In the genomic region with DNA sequence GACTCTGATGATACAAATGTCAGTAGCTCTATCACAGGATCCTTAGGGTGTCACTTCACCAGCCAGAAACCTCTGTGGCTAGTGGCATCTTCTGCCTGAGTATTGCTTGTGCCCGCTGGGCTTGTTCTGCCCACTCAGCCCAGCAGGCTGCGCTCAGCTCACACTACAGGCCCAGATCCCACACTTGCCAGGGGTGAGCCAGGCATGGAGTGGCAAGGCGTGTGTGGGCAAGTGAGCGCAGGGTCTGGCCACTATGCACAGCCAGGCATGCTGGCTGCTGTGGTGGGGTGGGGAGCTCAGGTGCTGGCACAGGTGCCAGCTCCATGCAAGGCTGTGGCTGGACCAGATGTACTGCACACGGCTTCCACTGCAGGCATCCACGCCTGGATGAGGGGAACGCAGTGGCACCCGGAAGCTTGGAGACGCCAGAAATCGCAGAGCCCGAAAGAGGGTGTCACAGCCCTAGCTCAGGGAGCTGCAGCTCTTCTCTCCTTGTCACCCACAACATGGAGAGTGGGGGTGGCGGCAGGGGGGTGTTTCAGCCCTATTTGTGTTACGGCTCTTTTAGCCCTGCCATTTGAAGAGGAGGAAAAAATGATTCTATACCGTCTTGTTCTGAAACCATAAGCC, we compare ENCODE assay signal across 14 cellular contexts. TPM values are rescaled to one million over a fixed set of nuclear protein-coding genes. Genes with fewer than 3 reads are reported as not detected.
DNase-seq lines count a peak whose midpoint lies in the region; ATAC-seq and TF ChIP-seq lines count a peak whose summit lies in the region.
"Had no signal": no experiment of that assay in that cellular context is flagged by ENCODE, and none has a peak within 500 bp of the region (broad histone marks: within the 10 kb centered on the region; RNA-seq: fewer than 3 reads in every experiment).

No MANE protein-coding gene starts in this region.

- TF ChIP-seq CTCF in AG04449 (IDR thresholded peaks at IDR 0.05; ENCODE audit: insufficient read depth, low read length, missing control alignments) (peak; percentile 40), fibroblast of lung (conservative IDR thresholded peaks at IDR 0.05 in 1 of 2, IDR thresholded peaks at IDR 0.05 in 1 of 2; ENCODE audit: low read depth in 1 of 2, low read length in 2 of 2) (peak; percentile 14 to 20)

- DNase-seq in AG04449 (ENCODE audit: low read depth, low spot score) (no peak), GM23248 (peak; percentile 25), SHP77 (lab: John Stamatoyannopoulos, UW) (peak; percentile 61 to 82), fibroblast of lung (ENCODE audit: low read depth in 2 of 2) (no peak), aorta (no peak)
- DNase-seq in activated CD4-positive, alpha-beta memory T cell treated with anti-CD3 and anti-CD28 coated beads for 36 hours: no peak
- no peak for DNase-seq in stimulated activated CD4-positive, alpha-beta T cell treated with anti-CD3 and anti-CD28 coated beads, Interleukin-4, amount 100 ng/mL, for 1 hour
- DNase-seq: activated T-cell treated with anti-CD3 and anti-CD28 coated beads, Interleukin-2, amount 50 U/mL, for 48 hours; NCI-H446 treated with DMSO at 0.1 percent for 48 hours; uterus had no signal

- H3K9me3 ChIP-seq in GM23248 (ENCODE audit: low read depth) (no peaks in the 10 kb centered on the region), fibroblast of lung (ENCODE audit: control insufficient read depth, insufficient read depth, low read depth, low read length) (no peaks in the 10 kb centered on the region), aorta (ENCODE audit: control insufficient read depth, low read length) (no peaks in the 10 kb centered on the region)
- H3K9me3 ChIP-seq: uterus had no signal

- ATAC-seq in aorta (ENCODE audit: low FRiP score) (no peak), HG03196 (IDR thresholded peaks at IDR 0.05; ENCODE audit: unreplicated experiment) (no peak)

- no peaks in the 10 kb centered on the region for H3K36me3 Mint-ChIP-seq in activated CD4-positive, alpha-beta memory T cell treated with anti-CD3 and anti-CD28 coated beads for 36 hours

- WGBS in GM23248 (ENCODE audit: low coverage in 1 of 2, low lambda C conversion rate in 2 of 2, missing lambda C conversion rate in 2 of 2), 2 experiments: 87 to 89% methylated on average over 14 of the region's 14 CpGs
- WGBS in aorta, 2 donors: 84% methylated on average over 13 to 14 of the region's 14 CpGs

- POLR2A ChIA-PET in AG04449 (lab: Yijun Ruan, JAX): no interaction called here
- POLR2A ChIA-PET in activated CD4-positive, alpha-beta memory T cell treated with anti-CD3 and anti-CD28 coated beads for 36 hours (lab: Charles Lee): no interaction called here

- H3K4me3 ChIP-seq in AG04449 (ENCODE audit: low read depth, low read length): no peak overlapping the region
- no peak overlapping the region for H3K4me3 ChIP-seq in GM23248
- H3K4me3 ChIP-seq in fibroblast of lung (replicated peaks in 1 of 4; ENCODE audit: control extremely low read depth in 1 of 4, insufficient read depth in 1 of 4, low read depth in 3 of 4, low read length in 4 of 4): no peak overlapping the region
- H3K4me3 ChIP-seq in aorta (ENCODE audit: low read length in 2 of 2): no peak overlapping the region
- H3K4me3 ChIP-seq: uterus had no signal

- no peaks in the 10 kb centered on the region for H3K4me1 ChIP-seq in GM23248 (ENCODE audit: insufficient read depth)
- no peaks in the 10 kb centered on the region for H3K4me1 ChIP-seq in fibroblast of lung (ENCODE audit: control insufficient read depth, extremely low read depth, insufficient read depth, low read length)
- H3K4me1 ChIP-seq in aorta (ENCODE audit: control insufficient read depth in 1 of 2, insufficient read depth in 2 of 2, low read length in 2 of 2): no peaks in the 10 kb centered on the region
- H3K4me1 ChIP-seq: uterus had no signal

- H3K36me3 ChIP-seq in GM23248 (ENCODE audit: low read depth) (no peaks in the 10 kb centered on the region), fibroblast of lung (ENCODE audit: control insufficient read depth, insufficient read depth, low read length) (no peaks in the 10 kb centered on the region), aorta (ENCODE audit: control insufficient read depth in 1 of 2, insufficient read depth in 2 of 2, low read length in 1 of 2) (no peaks in the 10 kb centered on the region)
- H3K36me3 ChIP-seq: uterus had no signal

- in situ Hi-C loops in GM23248 (cut with MboI): no loop called here

- H3K27me3 ChIP-seq in GM23248 (replicated peaks; ENCODE audit: insufficient read depth): peaks cover 19% of the 10 kb centered on the region; the same call in 1 of the 2 replicates
- no peaks in the 10 kb centered on the region for H3K27me3 ChIP-seq in fibroblast of lung (ENCODE audit: control insufficient read depth, insufficient read depth, low read length)
- H3K27me3 ChIP-seq in aorta (ENCODE audit: control insufficient read depth in 1 of 2, insufficient read depth in 2 of 2, low read length in 1 of 2): no peaks in the 10 kb centered on the region
- H3K27me3 ChIP-seq: uterus had no signal

- H3K27ac Mint-ChIP-seq in activated CD4-positive, alpha-beta memory T cell treated with anti-CD3 and anti-CD28 coated beads for 36 hours: no peak overlapping the region
- H3K27ac Mint-ChIP-seq: T-helper 1 cell treated with Interleukin-12 subunit alpha and Interleukin-12 subunit beta and Interleukin-4 antibody, amounts not matched to agents 30 μg/mL and 1 μg/mL, for 36 hours had no signal

- no peaks in the 10 kb centered on the region for H3K9me2 ChIP-seq in GM23248 (ENCODE audit: insufficient read depth)

- no peaks in the 10 kb centered on the region for H3K79me2 ChIP-seq in GM23248 (ENCODE audit: insufficient read depth)
- no peaks in the 10 kb centered on the region for H3K79me2 ChIP-seq in fibroblast of lung (ENCODE audit: control insufficient read depth, insufficient read depth, low read length)

- H3K27ac ChIP-seq in GM23248 (no peak overlapping the region), fibroblast of lung (ENCODE audit: insufficient read depth, low read length) (no peak overlapping the region), aorta (ENCODE audit: low read depth in 1 of 2, low read length in 2 of 2) (no peak overlapping the region)
- H3K27ac ChIP-seq: uterus had no signal

- H3K4me3 Mint-ChIP-seq in activated CD4-positive, alpha-beta memory T cell treated with anti-CD3 and anti-CD28 coated beads for 36 hours: no peak overlapping the region
- H3K4me3 Mint-ChIP-seq: T-helper 1 cell treated with Interleukin-12 subunit alpha and Interleukin-12 subunit beta and Interleukin-4 antibody, amounts not matched to agents 30 μg/mL and 1 μg/mL, for 36 hours had no signal

- intact Hi-C loops in activated CD4-positive, alpha-beta memory T cell treated with anti-CD3 and anti-CD28 coated beads for 36 hours (cut with micrococcal nuclease): no loop called here
- intact Hi-C loops in aorta (cut with DNase I): no loop called here

- H3K4me2 ChIP-seq in GM23248 (ENCODE audit: unreplicated experiment) (no peak overlapping the region), fibroblast of lung (ENCODE audit: extremely low read depth, insufficient read depth, low read length) (no peak overlapping the region)

- H3K4me1 Mint-ChIP-seq in activated CD4-positive, alpha-beta memory T cell treated with anti-CD3 and anti-CD28 coated beads for 36 hours (ENCODE audit: low read depth): peaks cover 7% of the 10 kb centered on the region

- H4K20me1 ChIP-seq in GM23248 (ENCODE audit: insufficient read depth): no peaks in the 10 kb centered on the region
- no peaks in the 10 kb centered on the region for H4K20me1 ChIP-seq in fibroblast of lung (ENCODE audit: control insufficient read depth, extremely low read depth, insufficient read depth, low read length)

- H3K27me3 Mint-ChIP-seq in activated CD4-positive, alpha-beta memory T cell treated with anti-CD3 and anti-CD28 coated beads for 36 hours: peaks cover 3% of the 10 kb centered on the region

- H3K9ac ChIP-seq in GM23248: no peak overlapping the region
- H3K9ac ChIP-seq in fibroblast of lung (ENCODE audit: insufficient read depth, low read length): no peak overlapping the region

- H2AFZ ChIP-seq in GM23248: no peak overlapping the region
- H2AFZ ChIP-seq in fibroblast of lung (ENCODE audit: low read length): no peak overlapping the region

- no peaks in the 10 kb centered on the region; the same call in 1 of the 2 replicates for H3F3A ChIP-seq in GM23248 (ENCODE audit: insufficient read depth)

- CTCF ChIA-PET in AG04449 (lab: Yijun Ruan, JAX): interaction anchor here (1.0 to 2.9 kb wide), 6 partner anchors 9 to 87 kb away, joined by 3 to 15 read pairs (median 4); a partner anchor contains a TSS
- CTCF ChIA-PET in activated CD4-positive, alpha-beta memory T cell treated with anti-CD3 and anti-CD28 coated beads for 36 hours (lab: Charles Lee): interaction anchor here (0.8 to 1.2 kb wide), 4 partner anchors 23 to 56 kb away, joined by 3 to 5 read pairs (median 4); a partner anchor contains a TSS

- no peaks in the 10 kb centered on the region for H3K9me3 Mint-ChIP-seq in activated CD4-positive, alpha-beta memory T cell treated with anti-CD3 and anti-CD28 coated beads for 36 hours
- H3K9me3 Mint-ChIP-seq: T-helper 1 cell treated with Interleukin-12 subunit alpha and Interleukin-12 subunit beta and Interleukin-4 antibody, amounts not matched to agents 30 μg/mL and 1 μg/mL, for 36 hours had no signal

RNA-seq across cellular contexts. Expression of a gene that starts 10.2 kb away (rescaled TPM):
- not detected in 2 replicates for total RNA-seq in GM23248 (2014; rRNA removed; shearing (Covaris generic))
- polyA plus RNA-seq in GM23248 (2016; fragmentation: Nextera tagmentation; extraction: Ambion mirVana): not detected in 2 replicates
- total RNA-seq in fibroblast of lung: under 0.01 TPM in 1 of 2 replicates, not detected in the other
- polyA plus RNA-seq in fibroblast of lung: 0.02 and 0.03 TPM in 2 replicates
- 0.09 TPM in 1 of 2 replicates, not detected in the other for polyA plus RNA-seq in fibroblast of lung (2012)
- 0.33 TPM in 1 of 2 replicates, not detected in the other for polyA minus RNA-seq in fibroblast of lung (ENCODE audit: low replicate concordance)
- not detected for total RNA-seq in activated CD4-positive, alpha-beta memory T cell treated with anti-CD3 and anti-CD28 coated beads for 36 hours
- total RNA-seq in aorta: not detected
- polyA plus RNA-seq in aorta: under 1 TPM in 1 of 2 donors, not detected in 1; 0.25 TPM
- total RNA-seq: skeletal muscle tissue, uterus had no signal

RNA-seq across cellular contexts. Expression of a gene that starts 11.6 kb away (rescaled TPM):
- 24.9 and 26.3 TPM in 2 replicates for total RNA-seq in GM23248 (2014; rRNA removed; shearing (Covaris generic))
- 23.1 and 23.9 TPM in 2 replicates for polyA plus RNA-seq in GM23248 (2016; fragmentation: Nextera tagmentation; extraction: Ambion mirVana)
- total RNA-seq in fibroblast of lung: 43.4 and 51.2 TPM in 2 replicates
- polyA plus RNA-seq in fibroblast of lung: 54.0 and 55.9 TPM in 2 replicates
- 47.7 and 51.2 TPM in 2 replicates for polyA plus RNA-seq in fibroblast of lung (2012)
- polyA minus RNA-seq in fibroblast of lung (ENCODE audit: low replicate concordance): 65.6 and 77.9 TPM in 2 replicates
- 10 to 100 TPM; 13.8 to 14.8 TPM for total RNA-seq in activated CD4-positive, alpha-beta memory T cell treated with anti-CD3 and anti-CD28 coated beads for 36 hours
- 100 to 1,000 TPM; 110 to 112 TPM for total RNA-seq in aorta
- polyA plus RNA-seq in aorta: 100 to 1,000 TPM in 1 of 2 donors, 10 to 100 TPM in 1; 68.3 to 123 TPM

RNA-seq across cellular contexts. Expression of a gene that starts 31.8 kb away (rescaled TPM):
- not detected in 2 replicates for total RNA-seq in GM23248 (2014; rRNA removed; shearing (Covaris generic))
- polyA plus RNA-seq in GM23248 (2016; fragmentation: Nextera tagmentation; extraction: Ambion mirVana): not detected in 2 replicates
- not detected in 2 replicates for total RNA-seq in fibroblast of lung
- not detected in 2 replicates for polyA plus RNA-seq in fibroblast of lung
- not detected in 2 replicates for polyA plus RNA-seq in fibroblast of lung (2012)
- not detected in 2 replicates for polyA minus RNA-seq in fibroblast of lung (ENCODE audit: low replicate concordance)
- not detected for total RNA-seq in activated CD4-positive, alpha-beta memory T cell treated with anti-CD3 and anti-CD28 coated beads for 36 hours
- total RNA-seq in aorta: 10 to 100 TPM; 21.7 to 34.3 TPM
- polyA plus RNA-seq in aorta: 10 to 100 TPM in 1 of 2 donors, 1 to 10 TPM in 1; 4.8 to 18.2 TPM
- total RNA-seq: HT1080, skeletal muscle tissue, uterus had no signal

RNA-seq across cellular contexts. Expression of a gene that starts 42.5 kb away (rescaled TPM):
- total RNA-seq in GM23248 (2014; rRNA removed; shearing (Covaris generic)): 6.3 and 11.1 TPM in 2 replicates
- polyA plus RNA-seq in GM23248 (2016; fragmentation: Nextera tagmentation; extraction: Ambion mirVana): 4.8 and 6.6 TPM in 2 replicates
- total RNA-seq in fibroblast of lung: 4.4 and 6.9 TPM in 2 replicates
- 4.6 and 5.7 TPM in 2 replicates for polyA plus RNA-seq in fibroblast of lung
- 4.0 and 4.1 TPM in 2 replicates for polyA plus RNA-seq in fibroblast of lung (2012)
- polyA minus RNA-seq in fibroblast of lung (ENCODE audit: low replicate concordance): 6.9 and 9.6 TPM in 2 replicates
- total RNA-seq in activated CD4-positive, alpha-beta memory T cell treated with anti-CD3 and anti-CD28 coated beads for 36 hours: under 1 TPM; 0.41 to 0.62 TPM
- 10 to 100 TPM; 14.6 to 15.7 TPM for total RNA-seq in aorta
- 10 to 100 TPM in 1 of 2 donors, 1 to 10 TPM in 1; 3.1 to 25.2 TPM for polyA plus RNA-seq in aorta

RNA-seq across cellular contexts. Expression of a gene that starts 56.5 kb away (rescaled TPM):
- total RNA-seq in GM23248 (2014; rRNA removed; shearing (Covaris generic)): not detected in 2 replicates
- polyA plus RNA-seq in GM23248 (2016; fragmentation: Nextera tagmentation; extraction: Ambion mirVana) (not detected in 2 replicates), fibroblast of lung (not detected in 2 replicates), aorta (under 1 TPM; 0.05 to 0.13 TPM)
- total RNA-seq in fibroblast of lung (not detected in 2 replicates), aorta (1 to 10 TPM; 3.9 to 9.4 TPM)
- not detected in 2 replicates for polyA plus RNA-seq in fibroblast of lung (2012)
- polyA minus RNA-seq in fibroblast of lung (ENCODE audit: low replicate concordance): not detected in 2 replicates
- not detected for total RNA-seq in activated CD4-positive, alpha-beta memory T cell treated with anti-CD3 and anti-CD28 coated beads for 36 hours
- total RNA-seq: HT1080 had no signal

Comparison
In these comparisons a context has a peak if more than half of its experiments do, and no peak if none do; other contexts are left out.
1. DNase-seq: peak in GM23248 (single experiment) and SHP77 (2 of 2); none in AG04449 (single experiment), fibroblast of lung (0 of 2), activated CD4-positive, alpha-beta memory T cell treated with anti-CD3 and anti-CD28 coated beads for 36 hours (single experiment), aorta (0 of 2) and stimulated activated CD4-positive, alpha-beta T cell treated with anti-CD3 and anti-CD28 coated beads, Interleukin-4, amount 100 ng/mL, for 1 hour (single experiment).
2. RNA of a gene that starts 31.8 kb away (total RNA-seq): 21.7 to 34.3 TPM in aorta; not detected in GM23248, not detected in fibroblast of lung and not detected in activated CD4-positive, alpha-beta memory T cell treated with anti-CD3 and anti-CD28 coated beads for 36 hours; every median in the first group is over 10 times any median in the second.